12 cellular contexts compared by ENCODE assay signal in genomic region chr9:108823829-108824228, GRCh38. TPM values are rescaled to one million over a fixed set of nuclear protein-coding genes. Genes with fewer than 3 reads are reported as not detected.
"Had no signal": no experiment of that assay in that cellular context is flagged by ENCODE, and none has a peak within 500 bp of the region (broad histone marks: within the 10 kb centered on the region; RNA-seq: fewer than 3 reads in every experiment).

No MANE protein-coding gene starts in this region.

- FAIRE-seq: H1, H54 had no signal

- DNase-seq: GM23248, GOT3, H7, H9, HCEC 1CT, HFFc6 had no signal

- ATAC-seq: GM23338, HCT116 had no signal

- H3K27ac ChIP-seq: GM23248 had no signal

- H3K9ac ChIP-seq: GM23248 had no signal

- H3K4me2 ChIP-seq: GM23338 had no signal

- H2AFZ ChIP-seq: GM23248, GM23338 had no signal

- H3K4me1 ChIP-seq: HAP-1 had no signal

- H3K27ac Mint-ChIP-seq: GM23338, H9, HFFc6 had no signal

- H3K36me3 ChIP-seq: HAP-1 had no signal

- H3K4me1 Mint-ChIP-seq: GM23338 had no signal

- H3K4me3 Mint-ChIP-seq: GM23338, H9, HFFc6 had no signal

- H3K9me3 ChIP-seq: HAP-1 had no signal

- H3K4me3 ChIP-seq: GM23248, GM23338, HAP-1 had no signal

RNA-seq across cellular contexts. Expression of gene ACTL7B, which starts 32.0 kb away (rescaled TPM):
- total RNA-seq: GM23248, GM23338, H1, H4, H7, HFFc6 had no signal
- polyA plus RNA-seq: GM23248, GM23338, H1 had no signal

RNA-seq across cellular contexts. Expression of gene ACTL7A, which starts 38.2 kb away (rescaled TPM):
- total RNA-seq: GM23248, GM23338, H1, H4, H7, H9, HFFc6 had no signal
- polyA plus RNA-seq: GM23248, GM23338, H1 had no signal
